Comparison of ENCODE assay signal across 8 cellular contexts in the genomic region with DNA sequence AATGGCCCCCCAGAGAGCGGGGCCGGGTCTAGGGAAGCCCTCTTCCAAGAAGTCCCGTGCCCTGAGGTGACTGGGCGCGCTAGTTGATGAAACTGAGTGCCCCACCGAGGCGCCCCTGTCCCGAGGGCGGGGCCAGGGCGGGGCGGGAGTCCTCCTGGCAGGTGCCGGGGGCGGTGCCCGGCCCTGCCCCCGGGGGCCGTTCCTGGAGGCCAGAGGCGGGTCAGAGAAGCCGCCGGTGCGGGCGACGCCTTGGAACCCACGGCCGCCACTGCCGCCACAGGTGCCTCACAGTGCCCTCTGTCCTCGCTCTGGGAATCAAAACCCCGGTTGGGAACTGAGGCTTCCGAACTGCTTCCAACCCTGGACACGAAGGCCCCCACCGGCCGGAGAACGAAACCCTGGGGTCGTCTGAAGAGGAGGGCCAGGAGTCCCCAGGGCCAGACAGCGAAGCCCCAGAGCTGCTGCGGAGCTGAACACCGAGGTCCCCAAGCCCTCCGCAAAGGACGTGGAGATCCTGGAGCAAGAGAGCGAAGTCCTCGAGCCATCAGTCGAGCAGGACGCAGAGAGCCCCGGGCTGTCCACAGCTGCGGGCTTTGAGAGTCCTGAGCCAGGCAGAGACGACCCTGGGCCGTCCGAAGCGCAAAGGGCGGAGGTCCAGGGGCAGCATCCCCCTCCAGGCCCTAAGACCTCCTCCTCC. TPM values are rescaled to one million over a fixed set of nuclear protein-coding genes. Genes with fewer than 3 reads are reported as not detected.
DNase-seq lines count a peak whose midpoint lies in the region; ATAC-seq and TF ChIP-seq lines count a peak whose summit lies in the region.

A gene (plus strand): TSS at position 252 of the 697 bp plus-strand sequence. CDS start 524 bp downstream, outside the sequence.

- H3K79me2 ChIP-seq in Loucy (ENCODE audit: insufficient read depth, low read length) (peaks cover 8% of the 10 kb centered on the region; the same call in 1 of the 2 replicates), fibroblast of lung (ENCODE audit: control insufficient read depth, insufficient read depth, low read length) (no peaks in the 10 kb centered on the region)

- H2AFZ ChIP-seq in Loucy (ENCODE audit: low read length) (peak within 1 kb of the TSS; percentile 95), fibroblast of lung (ENCODE audit: low read length) (peak within 1 kb of the TSS; percentile 50), neuron (ENCODE audit: low read depth, low read length) (peak within 1 kb of the TSS; percentile 74)

- peak within 1 kb of the TSS; percentile 84 for H3K4me3 ChIP-seq in Loucy (ENCODE audit: low read length, poor library complexity, severe bottlenecking)
- peak within 1 kb of the TSS; percentile 68 to 85 (median 78) for H3K4me3 ChIP-seq in fibroblast of lung (replicated peaks in 1 of 4; ENCODE audit: control extremely low read depth in 1 of 4, insufficient read depth in 1 of 4, low read depth in 3 of 4, low read length in 4 of 4)
- H3K4me3 ChIP-seq in neuron (ENCODE audit: low read length), result peak within 1 kb of the TSS; percentile 59

- H3K9ac ChIP-seq in Loucy (ENCODE audit: low read depth, low read length, poor library complexity, severe bottlenecking), result peak within 1 kb of the TSS; percentile 79
- H3K9ac ChIP-seq in fibroblast of lung (ENCODE audit: insufficient read depth, low read length), result peak within 1 kb of the TSS; percentile 36

- TF ChIP-seq CTCF in Loucy (conservative IDR thresholded peaks at IDR 0.05; ENCODE audit: low read length) (no peak), fibroblast of lung (conservative IDR thresholded peaks at IDR 0.05 in 1 of 2, IDR thresholded peaks at IDR 0.05 in 1 of 2; ENCODE audit: low read depth in 1 of 2, low read length in 2 of 2) (no peak)

- DNase-seq in NCI-H345 (lab: John Stamatoyannopoulos, UW), result peak; percentile 45
- no peak for DNase-seq in NCI-H345 treated with DMSO at 0.1 percent for 48 hours (lab: John Stamatoyannopoulos, UW; ENCODE audit: unreplicated experiment)
- peak; percentile 69 for DNase-seq in activated CD8-positive, alpha-beta memory T cell treated with anti-CD3 and anti-CD28 coated beads for 24 hours
- peak; percentile 34 to 53 for DNase-seq in fibroblast of lung (ENCODE audit: low read depth in 2 of 2)
- no peak for DNase-seq in T-helper 9 cell

- H3K9me2 ChIP-seq in Loucy (replicated peaks; ENCODE audit: low read depth, low read length), result no peaks in the 10 kb centered on the region

- no peak for ATAC-seq in HG02870 (IDR thresholded peaks at IDR 0.05; ENCODE audit: unreplicated experiment)

- no peaks in the 10 kb centered on the region for H3F3A ChIP-seq in Loucy (ENCODE audit: low read depth)

- no peaks in the 10 kb centered on the region for H3K9me3 ChIP-seq in Loucy (ENCODE audit: insufficient read depth, low read depth, low read length)
- no peaks in the 10 kb centered on the region for H3K9me3 ChIP-seq in fibroblast of lung (ENCODE audit: control insufficient read depth, insufficient read depth, low read depth, low read length)
- H3K9me3 ChIP-seq in neuron (ENCODE audit: low read length), result no peaks in the 10 kb centered on the region

- H3K36me3 ChIP-seq in Loucy (ENCODE audit: insufficient read depth, low read length) (no peaks in the 10 kb centered on the region), fibroblast of lung (ENCODE audit: control insufficient read depth, insufficient read depth, low read length) (no peaks in the 10 kb centered on the region), neuron (ENCODE audit: insufficient read depth, low read length) (no peaks in the 10 kb centered on the region)

- no peak within 1 kb of the TSS for H3K27ac ChIP-seq in fibroblast of lung (ENCODE audit: insufficient read depth, low read length)

- H3K4me1 ChIP-seq in Loucy (ENCODE audit: insufficient read depth, low read length, poor library complexity, severe bottlenecking) (peaks cover 17% of the 10 kb centered on the region), fibroblast of lung (ENCODE audit: control insufficient read depth, extremely low read depth, insufficient read depth, low read length) (peaks cover 7% of the 10 kb centered on the region), neuron (ENCODE audit: insufficient read depth, low read length) (peaks cover 14% of the 10 kb centered on the region)

- H3K4me2 ChIP-seq in Loucy (ENCODE audit: low read depth, low read length, poor library complexity, severe bottlenecking), result peak within 1 kb of the TSS; percentile 97
- peak within 1 kb of the TSS; percentile 86 for H3K4me2 ChIP-seq in fibroblast of lung (ENCODE audit: extremely low read depth, insufficient read depth, low read length)

- H3K27me3 ChIP-seq in Loucy (ENCODE audit: insufficient read depth, low read length, poor library complexity, severe bottlenecking), result no peaks in the 10 kb centered on the region
- no peaks in the 10 kb centered on the region for H3K27me3 ChIP-seq in fibroblast of lung (ENCODE audit: control insufficient read depth, insufficient read depth, low read length)
- H3K27me3 ChIP-seq in neuron (ENCODE audit: insufficient read depth, low read length), result no peaks in the 10 kb centered on the region

- H4K20me1 ChIP-seq in Loucy (ENCODE audit: insufficient read depth, low read length, poor library complexity, severe bottlenecking) (no peaks in the 10 kb centered on the region), fibroblast of lung (ENCODE audit: control insufficient read depth, extremely low read depth, insufficient read depth, low read length) (no peaks in the 10 kb centered on the region)

RNA-seq across cellular contexts. Expression of the gene that starts here (rescaled TPM):
- 0.77 and 0.83 TPM in 2 replicates for total RNA-seq in fibroblast of lung
- 0.33 and 0.41 TPM in 2 replicates for polyA plus RNA-seq in fibroblast of lung
- polyA plus RNA-seq in fibroblast of lung (2012), result 0.55 and 0.67 TPM in 2 replicates
- not detected in 2 replicates for polyA minus RNA-seq in fibroblast of lung (ENCODE audit: low replicate concordance)

Comparison
In these comparisons a context has a peak if more than half of its experiments do, and no peak if none do; other contexts are left out.
1. DNase-seq: peak in NCI-H345 (single experiment) and activated CD8-positive, alpha-beta memory T cell treated with anti-CD3 and anti-CD28 coated beads for 24 hours (single experiment); none in NCI-H345 treated with DMSO at 0.1 percent for 48 hours (single experiment) and T-helper 9 cell (single experiment).
2. Peak in DNase-seq, H3K4me3 ChIP-seq, H3K9ac ChIP-seq and H3K4me2 ChIP-seq in fibroblast of lung; RNA of the gene not detected or under 1 TPM.
3. Peak in every context shown above with its lines, with median percentiles within 50 percentile points of each other: H2AFZ ChIP-seq and H3K4me3 ChIP-seq.